2 cellular contexts compared by ENCODE assay signal in the genomic region with DNA sequence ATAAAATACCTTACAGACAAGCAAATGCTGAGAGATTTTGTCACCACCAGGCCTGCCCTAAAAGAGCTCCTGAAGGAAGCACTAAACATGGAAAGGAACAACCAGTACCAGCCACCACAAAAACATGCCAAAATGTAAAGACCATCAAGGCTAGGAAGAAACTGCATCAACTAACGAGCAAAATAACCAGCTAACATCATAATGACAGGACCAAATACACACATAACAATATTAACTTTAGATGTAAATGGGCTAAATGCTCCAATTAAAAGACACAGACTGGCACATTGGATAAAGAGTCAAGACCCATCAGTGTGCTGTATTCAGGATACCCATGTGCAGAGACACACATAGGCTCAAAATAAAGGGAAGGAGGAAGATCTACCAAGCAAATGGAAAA. TPM values are rescaled to one million over a fixed set of nuclear protein-coding genes. Genes with fewer than 3 reads are reported as not detected.
"Had no signal": no experiment of that assay in that cellular context is flagged by ENCODE, and none has a peak within 500 bp of the region (broad histone marks: within the 10 kb centered on the region; RNA-seq: fewer than 3 reads in every experiment).

No MANE protein-coding gene starts in this region.

RNA-seq across cellular contexts. Expression of a gene that starts 24.7 kb away (rescaled TPM):
- total RNA-seq: G401, GM12878 had no signal
- polyA plus RNA-seq: GM12878 had no signal
